ENCODE assay signal across 27 cellular contexts in genomic region chr7:11247545-11247944, GRCh38.
DNase-seq lines count a peak whose midpoint lies in the region; ATAC-seq and TF ChIP-seq lines count a peak whose summit lies in the region.
"Had no signal": no experiment of that assay in that cellular context is flagged by ENCODE, and none has a peak within 500 bp of the region (broad histone marks: within the 10 kb centered on the region; RNA-seq: fewer than 3 reads in every experiment).

No MANE protein-coding gene starts in this region.

- no peaks in the 10 kb centered on the region for H3K9me3 ChIP-seq in hepatocyte (ENCODE audit: low read depth)
- H3K9me3 ChIP-seq: A549; BE2C; BLaER1; BLaER1 treated with 17β-estradiol and CSF1 and Interleukin-3, amounts not matched to agents 10 nM and 100 nM; Caco-2 had no signal

- no peaks in the 10 kb centered on the region for H4K20me1 ChIP-seq in hepatocyte (ENCODE audit: insufficient read depth, poor library complexity, severe bottlenecking)
- H4K20me1 ChIP-seq: BLaER1; BLaER1 treated with 17β-estradiol and CSF1 and Interleukin-3, amounts not matched to agents 10 nM and 100 nM had no signal

- peak; percentile 54 for ATAC-seq in GM19351 (IDR thresholded peaks at IDR 0.05; ENCODE audit: unreplicated experiment)
- ATAC-seq: A549; CD8-positive, alpha-beta T cell had no signal

- no peak for DNase-seq in hepatocyte (ENCODE audit: low spot score)
- no peak for DNase-seq in kidney glomerular epithelial cell (lab: John Stamatoyannopoulos, UW)
- DNase-seq in UCSD-AML1 (lab: John Stamatoyannopoulos, UW; ENCODE audit: unreplicated experiment): no peak
- DNase-seq: 8988T; ACHN; AML-193; BE2C; C1 segment of cervical spinal cord; CD4-positive, alpha-beta memory T cell; CD4-positive, alpha-beta T cell; CD4-positive, CD25-positive, alpha-beta regulatory T cell; CD8-positive, alpha-beta memory T cell; CD8-positive, alpha-beta T cell; COR-L47; DMS 273 treated with DMSO at 0.1 percent for 48 hours; DMS153; DMS79; DMS79 treated with DMSO at 0.1 percent for 48 hours; DND-41; EL had no signal

- no peak overlapping the region for H3K4me3 ChIP-seq in hepatocyte
- H3K4me3 ChIP-seq: A549; BLaER1; BLaER1 treated with 17β-estradiol and CSF1 and Interleukin-3, amounts not matched to agents 10 nM and 100 nM had no signal

- peaks cover 4% of the 10 kb centered on the region for H3K4me1 ChIP-seq in hepatocyte (ENCODE audit: insufficient read depth)
- H3K4me1 ChIP-seq: A549; BLaER1; BLaER1 treated with 17β-estradiol and CSF1 and Interleukin-3, amounts not matched to agents 10 nM and 100 nM had no signal

- H3K36me3 ChIP-seq in hepatocyte (replicated peaks; ENCODE audit: insufficient read depth, low read depth): no peaks in the 10 kb centered on the region
- H3K36me3 ChIP-seq: BE2C; BLaER1; BLaER1 treated with 17β-estradiol and CSF1 and Interleukin-3, amounts not matched to agents 10 nM and 100 nM had no signal

- WGBS in hepatocyte (ENCODE audit: low lambda C conversion rate, missing lambda C conversion rate): 15% methylated on average over 1 of the region's 1 CpG

- no peaks in the 10 kb centered on the region for H3K9me2 ChIP-seq in hepatocyte (replicated peaks; ENCODE audit: insufficient read depth)

- no peaks in the 10 kb centered on the region for H3K27me3 ChIP-seq in hepatocyte
- H3K27me3 ChIP-seq: BE2C; BLaER1; BLaER1 treated with 17β-estradiol and CSF1 and Interleukin-3, amounts not matched to agents 10 nM and 100 nM had no signal

- peak overlapping the region; percentile 22 for H3K27ac ChIP-seq in hepatocyte
- H3K27ac ChIP-seq: 22Rv1; A549; BLaER1; BLaER1 treated with 17β-estradiol and CSF1 and Interleukin-3, amounts not matched to agents 10 nM and 100 nM; C4-2B had no signal

- no peak for TF ChIP-seq CTCF in hepatocyte (IDR thresholded peaks at IDR 0.05; ENCODE audit: poor library complexity)

- peak overlapping the region; percentile 10 for H3K4me2 ChIP-seq in hepatocyte
- H3K4me2 ChIP-seq: A549; BLaER1; BLaER1 treated with 17β-estradiol and CSF1 and Interleukin-3, amounts not matched to agents 10 nM and 100 nM had no signal

- no peaks in the 10 kb centered on the region for H3K79me2 ChIP-seq in hepatocyte

- H2AFZ ChIP-seq in hepatocyte: no peak overlapping the region
